In the genomic region with DNA sequence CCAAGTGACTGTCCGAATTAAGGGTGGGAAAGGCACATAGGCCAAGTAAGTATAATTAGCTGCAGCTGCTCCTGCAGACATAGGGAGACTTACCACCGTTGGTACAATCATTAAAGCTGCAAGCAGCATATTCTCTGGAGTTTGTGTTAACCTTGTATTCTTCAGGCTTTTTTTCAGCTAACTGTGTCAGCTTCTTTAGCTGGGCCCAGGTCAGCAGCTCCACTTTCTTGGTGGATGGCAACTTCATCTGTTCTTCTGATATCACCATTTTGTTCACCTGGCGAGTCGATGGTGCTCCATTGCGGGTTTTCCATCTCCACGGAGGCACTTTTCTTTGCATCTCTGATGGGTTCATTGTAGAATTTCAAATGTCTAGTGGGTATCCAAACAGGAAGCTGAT, we compare ENCODE assay signal across 17 cellular contexts. TPM values are rescaled to one million over a fixed set of nuclear protein-coding genes. Genes with fewer than 3 reads are reported as not detected.
A peak's percentile ranks its signal among the peaks of the same experiment; 100 is the strongest.
DNase-seq lines count a peak whose midpoint lies in the region; ATAC-seq, FAIRE-seq and TF ChIP-seq lines count a peak whose summit lies in the region.
"Not testable (repeated sequence)": the region's sequence is repeated elsewhere in the genome, so short reads cannot be mapped to it uniquely, and the experiment has no call there.
"Had no signal": no experiment of that assay in that cellular context is flagged by ENCODE, and none has a peak within 500 bp of the region (broad histone marks: within the 10 kb centered on the region; RNA-seq: fewer than 3 reads in every experiment).

No MANE protein-coding gene starts in this region.

- not testable (repeated sequence) for H3K79me2 ChIP-seq in HepG2 (ENCODE audit: insufficient read depth, low read length)

- not testable (repeated sequence) for ATAC-seq in HepG2

- FAIRE-seq in HepG2 (lab: Jason Lieb, UNC), result not testable (repeated sequence)

- not testable (repeated sequence) for TF ChIP-seq EP300 in esophagus muscularis mucosa (IDR thresholded peaks at IDR 0.05); HepG2 (IDR thresholded peaks at IDR 0.05; ENCODE audit: low read depth in 2 of 2, low read length in 2 of 2); HepG2 (CRISPR knock-in tag; IDR thresholded peaks at IDR 0.05; ENCODE audit: borderline replicate concordance)

- H3K27me3 Mint-ChIP-seq in type B pancreatic cell, result not testable (repeated sequence)

- WGBS in esophagus muscularis mucosa, result 68% methylated on average over 6 of the region's 6 CpGs
- 10% methylated on average over 6 of the region's 6 CpGs for WGBS in HepG2 (ENCODE audit: low lambda C conversion rate)
- 61% methylated on average over 6 of the region's 6 CpGs for WGBS in prostate gland

- DNase-seq in A172 (ENCODE audit: low spot score) (peak; percentile 0), HT1080 (ENCODE audit: low read depth) (peak; percentile 3), SW480 (ENCODE audit: low spot score) (peak; percentile 6), breast epithelium (ENCODE audit: low spot score in 2 of 2) (peak; percentile 25 to 54), esophagus muscularis mucosa (ENCODE audit: extremely low spot score) (peak; percentile 95), HepG2 (ENCODE audit: low spot score) (peak; percentile 1), prostate gland (ENCODE audit: low spot score) (peak; percentile 5), type B pancreatic cell (ENCODE audit: extremely low spot score, unreplicated experiment) (peak; percentile 68)

- H3K27ac Mint-ChIP-seq in type B pancreatic cell, result not testable (repeated sequence)

- not testable (repeated sequence) for TF ChIP-seq POLR2A in breast epithelium (IDR thresholded peaks at IDR 0.05); esophagus muscularis mucosa (IDR thresholded peaks at IDR 0.05; ENCODE audit: low read depth); HepG2 (IDR thresholded peaks at IDR 0.05; ENCODE audit: insufficient read depth in 1 of 2, low read depth in 2 of 2, low read length in 2 of 2); prostate gland (IDR thresholded peaks at IDR 0.05)

- not testable (repeated sequence) for H3K4me3 Mint-ChIP-seq in type B pancreatic cell

- not testable (repeated sequence) for BruUV-seq in HepG2 (replicated peaks; lab: Mats Ljungman, UMichigan)

- POLR2A ChIA-PET in HepG2 (lab: Yijun Ruan, JAX), result not testable (repeated sequence)

- H3K9me3 Mint-ChIP-seq in type B pancreatic cell, result not testable (repeated sequence)

- H3K27ac ChIP-seq in breast epithelium; esophagus muscularis mucosa (replicated peaks in 1 of 4); HepG2 (ENCODE audit: extremely low read length, insufficient read depth, low read length); prostate gland: not testable (repeated sequence)

- H3K4me3 ChIP-seq in breast epithelium; esophagus muscularis mucosa; HepG2 (replicated peaks in 1 of 3; ENCODE audit: insufficient read depth in 1 of 3, low read depth in 2 of 3, low read length in 3 of 3); prostate gland: not testable (repeated sequence)

- CTCF ChIA-PET in HepG2 (lab: Yijun Ruan, JAX; ENCODE audit: low intra/inter-chr PET ratio, low total read pairs), result not testable (repeated sequence)

- H3K36me3 Mint-ChIP-seq in type B pancreatic cell, result not testable (repeated sequence)

- H3K9ac ChIP-seq in HepG2 (ENCODE audit: insufficient read depth, low read depth, low read length), result not testable (repeated sequence)

- not testable (repeated sequence) for H3K36me3 ChIP-seq in breast epithelium; esophagus muscularis mucosa; HepG2 (replicated peaks in 1 of 2; ENCODE audit: control insufficient read depth in 1 of 2, insufficient read depth in 2 of 2, low read length in 2 of 2); prostate gland

- in situ Hi-C loops in HepG2 (cut with HindIII; ENCODE audit: extremely low pct_ligation_motif_present, low pct_unique_long_range_greater_than_20kb), result not testable (repeated sequence)

- H3K27me3 ChIP-seq in breast epithelium; HepG2 (ENCODE audit: control insufficient read depth in 1 of 2, insufficient read depth in 2 of 2, low read length in 2 of 2); prostate gland (replicated peaks; ENCODE audit: insufficient read depth): not testable (repeated sequence)
- H3K27me3 ChIP-seq in esophagus muscularis mucosa, result peaks cover 0 to 48% (median 0%) of the 10 kb centered on the region in 4 donors

- not testable (repeated sequence) for H3K4me2 ChIP-seq in HepG2 (ENCODE audit: low read depth, low read length)

- not testable (repeated sequence) for H4K20me1 ChIP-seq in HepG2 (ENCODE audit: insufficient read depth, low read length)

- H3K9me3 ChIP-seq in breast epithelium, esophagus muscularis mucosa, prostate gland: not testable (repeated sequence)
- H3K9me3 ChIP-seq in HepG2 (ENCODE audit: low read length), result peaks cover 39% of the 10 kb centered on the region

- H3K4me1 ChIP-seq in breast epithelium; esophagus muscularis mucosa; HepG2 (ENCODE audit: insufficient read depth, low read length); prostate gland (replicated peaks): not testable (repeated sequence)

- not testable (repeated sequence) for H2AFZ ChIP-seq in HepG2 (ENCODE audit: low read length)

- H3K4me1 Mint-ChIP-seq in type B pancreatic cell (ENCODE audit: unreplicated experiment), result not testable (repeated sequence)

- intact Hi-C loops in breast epithelium (cut with DNase I; ENCODE audit: low total_unique reads); esophagus muscularis mucosa (cut with DNase I); HepG2 (cut with micrococcal nuclease; ENCODE audit: unreplicated experiment); prostate gland (cut with DNase I): not testable (repeated sequence)

- not testable (repeated sequence) for TF ChIP-seq CTCF in breast epithelium (IDR thresholded peaks at IDR 0.05); esophagus muscularis mucosa (IDR thresholded peaks at IDR 0.05); HepG2 (CRISPR knock-in tag; IDR thresholded peaks at IDR 0.05); prostate gland (IDR thresholded peaks at IDR 0.05); type B pancreatic cell (conservative IDR thresholded peaks at IDR 0.05)

- TF ChIP-seq RAD21 in HepG2 (CRISPR knock-in tag; IDR thresholded peaks at IDR 0.05), result not testable (repeated sequence)

TF ChIP-seq in HepG2, 621 proteins besides CTCF, POLR2A, EP300 and RAD21:
- TF ChIP-seq FOXK2 (IDR thresholded peaks at IDR 0.05), result 0 out of 2 replicates have a peak, but pooled peaks have one; percentile 8
- TF ChIP-seq ZFAT (CRISPR knock-in tag; conservative IDR thresholded peaks at IDR 0.05), result 0 out of 2 replicates have a peak, but pooled peaks have one; percentile 19
TF ChIP-seq in HepG2: peak in this region for 2; not testable (repeated sequence) for 619.

RNA-seq across cellular contexts. Expression of a gene that starts 44.5 kb away (rescaled TPM):
- not detected in 2 replicates for total RNA-seq in A172 (2014; rRNA removed; shearing (Covaris generic))
- not detected in 2 replicates for total RNA-seq in HT1080 (2014; rRNA removed; shearing (Covaris generic))
- polyA plus RNA-seq in HT1080 (2015; cell fraction: cytosol; rRNA removed), result not detected in 2 replicates
- not detected in 2 replicates for polyA plus RNA-seq in HT1080 (2015; cell fraction: nucleus; rRNA removed)
- total RNA-seq in breast epithelium (not detected), esophagus muscularis mucosa (not detected), HepG2 (2016; rRNA removed; fragmentation: Illumina TruSeq; extraction: Trizol) (not detected in 2 replicates), prostate gland (under 1 TPM in 1 of 2 donors, not detected in 1; 0.05 TPM), type B pancreatic cell (ENCODE audit: low replicate concordance) (not detected in 2 replicates)
- total RNA-seq in HepG2 (2016; cell fraction: cytosol; rRNA removed; fragmentation: Illumina TruSeq; extraction: Trizol; ENCODE audit: low read depth), result not detected in 2 replicates
- total RNA-seq in HepG2 (2016; cell fraction: insoluble cytoplasmic fraction; rRNA removed; fragmentation: Illumina TruSeq; extraction: Trizol), result not detected in 2 replicates
- total RNA-seq in HepG2 (2016; cell fraction: membrane; rRNA removed; fragmentation: Illumina TruSeq; extraction: Trizol), result not detected in 2 replicates
- not detected in 2 replicates for total RNA-seq in HepG2 (2016; cell fraction: nucleus; rRNA removed; fragmentation: Illumina TruSeq; extraction: Trizol)
- not detected in 2 replicates for polyA plus RNA-seq in HepG2 (2011; rRNA removed)
- polyA plus RNA-seq in HepG2 (2011; cell fraction: cytosol; rRNA removed), result not detected in 2 replicates
- not detected in 2 replicates for polyA plus RNA-seq in HepG2 (2011; cell fraction: nucleus; rRNA removed)
- polyA plus RNA-seq in HepG2 (2012), result not detected in 2 replicates
- not detected in 2 replicates for polyA plus RNA-seq in HepG2 (2016; cell fraction: cytosol; fragmentation: Illumina TruSeq; extraction: Trizol; ENCODE audit: low read depth)
- polyA plus RNA-seq in HepG2 (2016; cell fraction: insoluble cytoplasmic fraction; fragmentation: Illumina TruSeq; extraction: Trizol; ENCODE audit: low read depth), result not detected in 2 replicates
- polyA plus RNA-seq in HepG2 (2016; cell fraction: membrane; fragmentation: Illumina TruSeq; extraction: Trizol; ENCODE audit: low read depth), result not detected in 2 replicates
- polyA plus RNA-seq in HepG2 (2016; cell fraction: nucleus; fragmentation: Illumina TruSeq; extraction: Trizol; ENCODE audit: insufficient read depth, low read depth), result not detected in 2 replicates
- not detected in 2 replicates for polyA minus RNA-seq in HepG2 (2011; rRNA and poly(A)+ RNA removed; ENCODE audit: low replicate concordance)
- not detected in 2 replicates for polyA minus RNA-seq in HepG2 (2011; cell fraction: cytosol; rRNA and poly(A)+ RNA removed)
- polyA minus RNA-seq in HepG2 (2011; cell fraction: nucleus; rRNA and poly(A)+ RNA removed), result not detected in 2 replicates
- total RNA-seq: activated B cell treated with CpG ODN at 0.5 μM for 24 hours, glomerular endothelial cell, left ventricle myocardium inferior, psoas muscle, skeletal muscle tissue, thoracic aorta had no signal
- polyA plus RNA-seq: adipose tissue, immature natural killer cell, psoas muscle, SK-N-SH had no signal

Comparison
In these comparisons a context has a peak if more than half of its experiments do, and no peak if none do; other contexts are left out.
1. DNase-seq: peak in every context shown above with its lines; median percentile 95 in esophagus muscularis mucosa; 68 in type B pancreatic cell; 40 in breast epithelium; 6 in SW480; 5 in prostate gland; 3 in HT1080; 1 in HepG2; 0 in A172.